In the genomic region with DNA sequence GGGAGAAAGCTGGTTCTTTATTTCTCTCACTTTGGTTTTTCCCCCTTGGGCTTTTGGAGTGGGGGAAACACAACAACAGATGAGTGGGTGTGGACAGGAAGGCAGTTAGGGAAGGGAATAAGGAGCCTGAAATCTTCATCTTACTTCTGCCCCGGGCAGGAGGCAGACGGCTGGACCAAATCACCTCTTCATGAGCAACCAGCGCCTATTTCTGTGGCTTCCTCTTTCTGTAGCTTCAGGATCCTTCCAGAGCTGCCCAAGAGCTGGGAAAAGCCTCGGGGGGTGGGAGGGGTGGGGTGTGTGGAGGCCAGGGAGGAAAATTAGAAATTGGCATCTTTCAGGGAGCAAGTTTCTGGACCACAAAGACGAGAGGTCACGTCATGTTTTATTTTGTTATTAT, we compare ENCODE assay signal across 18 cellular contexts.
A peak's percentile ranks its signal among the peaks of the same experiment; 100 is the strongest.
DNase-seq lines count a peak whose midpoint lies in the region; ATAC-seq, FAIRE-seq and TF ChIP-seq lines count a peak whose summit lies in the region.
"Had no signal": no experiment of that assay in that cellular context is flagged by ENCODE, and none has a peak within 500 bp of the region (broad histone marks: within the 10 kb centered on the region; RNA-seq: fewer than 3 reads in every experiment).

No MANE protein-coding gene starts in this region.

- ATAC-seq in K562 (no peak), GM21381 (IDR thresholded peaks at IDR 0.05; ENCODE audit: unreplicated experiment) (no peak)
- ATAC-seq: HepG2, T-cell had no signal

- no peak for TF ChIP-seq EP300 in K562 (IDR thresholded peaks at IDR 0.05; ENCODE audit: low read length)

- H3K27ac ChIP-seq in HEK293 (ENCODE audit: extremely low read depth, low read depth, low read length) (no peak overlapping the region), K562 (ENCODE audit: extremely low read depth, low read depth, low read length) (no peak overlapping the region)

- H3K4me3 Mint-ChIP-seq in glutamatergic neuron (ENCODE audit: unreplicated experiment): no peak overlapping the region
- H3K4me3 Mint-ChIP-seq: T-cell had no signal

- H3K79me2 ChIP-seq in K562 (ENCODE audit: control insufficient read depth, insufficient read depth, low read length): no peaks in the 10 kb centered on the region

- TF ChIP-seq POLR2A in K562 (conservative IDR thresholded peaks at IDR 0.05): no peak

- in situ Hi-C loops in K562 (cut with MboI): no loop called here

- H3K4me1 Mint-ChIP-seq in glutamatergic neuron (ENCODE audit: low read depth, unreplicated experiment): peaks cover 11% of the 10 kb centered on the region
- H3K4me1 Mint-ChIP-seq: T-cell had no signal

- no peak overlapping the region for H3K9ac ChIP-seq in K562 (ENCODE audit: insufficient read depth in 1 of 2, low read depth in 2 of 2, low read length in 2 of 2)

- no peak overlapping the region for H3K4me2 ChIP-seq in K562 (ENCODE audit: insufficient read depth, low read length)

- no peak for TF ChIP-seq RAD21 in K562 (CRISPR knock-in tag; conservative IDR thresholded peaks at IDR 0.05 in 1 of 2, IDR thresholded peaks at IDR 0.05 in 1 of 2)

- no peaks in the 10 kb centered on the region for H3K9me3 Mint-ChIP-seq in glutamatergic neuron (ENCODE audit: unreplicated experiment)

- H3K9me1 ChIP-seq in K562 (ENCODE audit: control insufficient read depth, insufficient read depth, low read length): no peaks in the 10 kb centered on the region

- no peaks in the 10 kb centered on the region for H3K27me3 Mint-ChIP-seq in glutamatergic neuron (ENCODE audit: unreplicated experiment)

- 0% methylated on average over 4 of the region's 6 CpGs for WGBS in K562 (ENCODE audit: insufficient coverage, low coverage, missing lambda C conversion rate)

- peak; percentile 53 for DNase-seq in NCI-H69 (lab: John Stamatoyannopoulos, UW)
- DNase-seq in K562 (ENCODE audit: extremely low read depth in 1 of 4, low spot score in 3 of 4): no peak
- DNase-seq in pons (ENCODE audit: low spot score): peak; percentile 22
- no peak for DNase-seq in NCI-H2081 (lab: John Stamatoyannopoulos, UW)
- no peak for DNase-seq in glutamatergic neuron
- no peak for DNase-seq in stimulated activated CD4-positive, alpha-beta T cell treated with anti-CD3 and anti-CD28 coated beads, Interleukin-2, amount 100 ng/mL, for 24 hours
- DNase-seq: C1 segment of cervical spinal cord, COR-L47, DMS153, EL, NCI-H146, NCI-H2107, SHP77 treated with DMSO at 0.1 percent for 48 hours, T-cell had no signal

- CTCF ChIA-PET in HEK293 (lab: Yijun Ruan, JAX) (interaction anchor here (0.5 to 0.7 kb wide), 2 partner anchors 263 to 353 kb away, joined by 3 read pairs; no protein-coding TSS in a partner anchor), K562 (lab: Yijun Ruan, JAX; ENCODE audit: low intra/inter-chr PET ratio) (no interaction called here)

- TF ChIP-seq CTCF in HEK293 (tag by site-specific recombination; IDR thresholded peaks at IDR 0.05) (no peak), K562 (IDR thresholded peaks at IDR 0.05 in 2 of 3, conservative IDR thresholded peaks at IDR 0.05 in 1 of 3; ENCODE audit: insufficient read depth in 2 of 3, low read depth in 1 of 3, low read length in 3 of 3) (no peak), glutamatergic neuron (IDR thresholded peaks at IDR 0.05; ENCODE audit: partially characterized antibody, unreplicated experiment) (no peak)

- H3K27me3 ChIP-seq in K562 (ENCODE audit: control insufficient read depth in 2 of 2, insufficient read depth in 2 of 2, low read length in 2 of 2): peaks cover 27 to 41% of the 10 kb centered on the region in 2 experiments

- no peak for FAIRE-seq in K562 (lab: Jason Lieb, UNC)
- FAIRE-seq: H54, HepG2 had no signal

- POLR2A ChIA-PET in HEK293 (lab: Yijun Ruan, JAX) (no interaction called here), K562 (lab: Yijun Ruan, JAX) (interaction anchor here (0.6 kb wide), 1 partner anchor 80 kb away, joined by 3 read pairs; no protein-coding TSS in a partner anchor)

- H3K27ac Mint-ChIP-seq in glutamatergic neuron (ENCODE audit: unreplicated experiment): no peak overlapping the region
- H3K27ac Mint-ChIP-seq: T-cell had no signal

- no peak overlapping the region for H3K4me3 ChIP-seq in HEK293 (ENCODE audit: low read depth, low read length)
- no peak overlapping the region for H3K4me3 ChIP-seq in K562

- H4K20me1 ChIP-seq in K562 (replicated peaks; ENCODE audit: control insufficient read depth, insufficient read depth, low read length): no peaks in the 10 kb centered on the region

- no TSS peak for BruUV-seq in K562 (replicated peaks; lab: Mats Ljungman, UMichigan)

- no peak overlapping the region for H2AFZ ChIP-seq in K562 (ENCODE audit: low read depth, low read length)

- H3K4me1 ChIP-seq in HEK293 (ENCODE audit: control insufficient read depth, insufficient read depth, low read length) (peaks cover 9% of the 10 kb centered on the region), K562 (replicated peaks in 1 of 2; ENCODE audit: control insufficient read depth in 2 of 2, insufficient read depth in 2 of 2, low read length in 2 of 2) (no peaks in the 10 kb centered on the region)

- H3K36me3 ChIP-seq in HEK293 (ENCODE audit: control insufficient read depth in 2 of 2, insufficient read depth in 1 of 2, low read length in 2 of 2): no peaks in the 10 kb centered on the region
- H3K36me3 ChIP-seq in K562 (ENCODE audit: control insufficient read depth, insufficient read depth, low read length): no peaks in the 10 kb centered on the region

- H3K36me3 Mint-ChIP-seq in glutamatergic neuron (ENCODE audit: unreplicated experiment): no peaks in the 10 kb centered on the region
- H3K36me3 Mint-ChIP-seq: T-cell had no signal

- H3K9me3 ChIP-seq in HEK293 (ENCODE audit: control insufficient read depth, insufficient read depth, low read depth, low read length): no peaks in the 10 kb centered on the region
- no peaks in the 10 kb centered on the region for H3K9me3 ChIP-seq in K562 (replicated peaks; ENCODE audit: control insufficient read depth, insufficient read depth, low read depth, low read length)

- intact Hi-C loops in K562 (cut with micrococcal nuclease): no loop called here

TF ChIP-seq in HEK293, 187 proteins besides CTCF, POLR2A, EP300 and RAD21:
- TF ChIP-seq ZFHX2 (tag by site-specific recombination; conservative IDR thresholded peaks at IDR 0.05) (peak; percentile 41; the same call in 1 of the 2 replicates), ZNF561 (tag by site-specific recombination; IDR thresholded peaks at IDR 0.05; ENCODE audit: borderline replicate concordance) (no peak)

TF ChIP-seq in K562, 482 proteins besides CTCF, POLR2A, EP300 and RAD21:
- TF ChIP-seq RNF2 (IDR thresholded peaks at IDR 0.05) (no peak), PHB2 (IDR thresholded peaks at IDR 0.05; ENCODE audit: low read depth) (no peak), SPI1 (IDR thresholded peaks at IDR 0.05; ENCODE audit: borderline replicate concordance, low read depth, low read length) (peak; percentile 60; the same call in 1 of the 2 replicates)

Comparison
In these comparisons a context has a peak if more than half of its experiments do, and no peak if none do; other contexts are left out.
1. DNase-seq: peak in NCI-H69 (single experiment) and pons (single experiment); none in K562 (0 of 4), NCI-H2081 (0 of 2), glutamatergic neuron (single experiment) and stimulated activated CD4-positive, alpha-beta T cell treated with anti-CD3 and anti-CD28 coated beads, Interleukin-2, amount 100 ng/mL, for 24 hours (0 of 2).